ENCODE assay signal across 9 cellular contexts in genomic region chr6:44062771-44063560, GRCh38.
A peak's percentile ranks its signal among the peaks of the same experiment; 100 is the strongest.
DNase-seq lines count a peak whose midpoint lies in the region; ATAC-seq and TF ChIP-seq lines count a peak whose summit lies in the region.
"Had no signal": no experiment of that assay in that cellular context is flagged by ENCODE, and none has a peak within 500 bp of the region (broad histone marks: within the 10 kb centered on the region; RNA-seq: fewer than 3 reads in every experiment).

No MANE protein-coding gene starts in this region.

- H3K4me3 ChIP-seq in right atrium auricular region, result no peak overlapping the region
- H3K4me3 ChIP-seq in suprapubic skin, result no peak overlapping the region

- TF ChIP-seq CTCF in right atrium auricular region (IDR thresholded peaks at IDR 0.05) (peak; percentile 29 to 57), suprapubic skin (IDR thresholded peaks at IDR 0.05) (peak in 1 of 2 donors; percentile 67)

- H3K27ac Mint-ChIP-seq in activated CD4-positive, alpha-beta T cell treated with anti-CD3 and anti-CD28 coated beads, Interleukin-2, amount 10 ng/mL, durations not matched to agents 24 days and 14 days, result no peak overlapping the region
- H3K27ac Mint-ChIP-seq in activated T-helper 17 cell treated with anti-CD3 and anti-CD28 coated beads, Interleukin-2, amount 50 U/mL, for 72 hours, result peak overlapping the region; percentile 48
- H3K27ac Mint-ChIP-seq: CD4-positive, alpha-beta T cell had no signal

- intact Hi-C loops in activated CD4-positive, alpha-beta T cell treated with anti-CD3 and anti-CD28 coated beads, Interleukin-2, amount 10 ng/mL, durations not matched to agents 24 days and 14 days (cut with micrococcal nuclease), result no loop called here

- no peak for ATAC-seq in activated T-helper 17 cell treated with anti-CD3 and anti-CD28 coated beads, Interleukin-2, amount 50 U/mL, for 72 hours (replicated peaks)

- WGBS in suprapubic skin, result 81% methylated on average over 9 of the region's 20 CpGs

- H3K4me3 Mint-ChIP-seq in activated CD4-positive, alpha-beta T cell treated with anti-CD3 and anti-CD28 coated beads, Interleukin-2, amount 10 ng/mL, durations not matched to agents 24 days and 14 days, result no peak overlapping the region
- no peak overlapping the region for H3K4me3 Mint-ChIP-seq in activated T-helper 17 cell treated with anti-CD3 and anti-CD28 coated beads, Interleukin-2, amount 50 U/mL, for 72 hours
- H3K4me3 Mint-ChIP-seq: CD4-positive, alpha-beta T cell had no signal

- H3K9me3 Mint-ChIP-seq in activated CD4-positive, alpha-beta T cell treated with anti-CD3 and anti-CD28 coated beads, Interleukin-2, amount 10 ng/mL, durations not matched to agents 24 days and 14 days, result no peaks in the 10 kb centered on the region
- no peaks in the 10 kb centered on the region for H3K9me3 Mint-ChIP-seq in activated T-helper 17 cell treated with anti-CD3 and anti-CD28 coated beads, Interleukin-2, amount 50 U/mL, for 72 hours

- H3K27me3 ChIP-seq in right atrium auricular region (no peaks in the 10 kb centered on the region), suprapubic skin (no peaks in the 10 kb centered on the region)

- H3K36me3 Mint-ChIP-seq in activated CD4-positive, alpha-beta T cell treated with anti-CD3 and anti-CD28 coated beads, Interleukin-2, amount 10 ng/mL, durations not matched to agents 24 days and 14 days (ENCODE audit: low read depth), result no peaks in the 10 kb centered on the region
- H3K36me3 Mint-ChIP-seq in activated T-helper 17 cell treated with anti-CD3 and anti-CD28 coated beads, Interleukin-2, amount 50 U/mL, for 72 hours (ENCODE audit: low read depth), result no peaks in the 10 kb centered on the region

- no peaks in the 10 kb centered on the region for H3K9me3 ChIP-seq in right atrium auricular region
- no peaks in the 10 kb centered on the region for H3K9me3 ChIP-seq in suprapubic skin

- no peak for TF ChIP-seq EP300 in suprapubic skin (IDR thresholded peaks at IDR 0.05)

- DNase-seq in activated CD4-positive, alpha-beta T cell treated with anti-CD3 and anti-CD28 coated beads, Interleukin-2, amount 10 ng/mL, durations not matched to agents 24 days and 14 days, result peak; percentile 81
- no peak for DNase-seq in activated CD4-positive, alpha-beta T cell treated with anti-CD3 and anti-CD28 coated beads for 1 hour
- DNase-seq in right atrium auricular region (ENCODE audit: low spot score) (no peak), suprapubic skin (ENCODE audit: low spot score in 2 of 2) (no peak), cerebellar nuclear complex (lab: John Stamatoyannopoulos, UW) (no peak), NCI-H69 (lab: John Stamatoyannopoulos, UW) (no peak), amniotic stem cell (lab: John Stamatoyannopoulos, UW) (no peak)
- DNase-seq: CD4-positive, alpha-beta T cell had no signal

- H3K27ac ChIP-seq in right atrium auricular region (peak overlapping the region; percentile 87 to 88), suprapubic skin (peak overlapping the region; percentile 50)

- no peaks in the 10 kb centered on the region for H3K36me3 ChIP-seq in right atrium auricular region
- no peaks in the 10 kb centered on the region for H3K36me3 ChIP-seq in suprapubic skin

- no peaks in the 10 kb centered on the region for H3K27me3 Mint-ChIP-seq in activated CD4-positive, alpha-beta T cell treated with anti-CD3 and anti-CD28 coated beads, Interleukin-2, amount 10 ng/mL, durations not matched to agents 24 days and 14 days
- peaks cover 3% of the 10 kb centered on the region for H3K27me3 Mint-ChIP-seq in activated T-helper 17 cell treated with anti-CD3 and anti-CD28 coated beads, Interleukin-2, amount 50 U/mL, for 72 hours
- H3K27me3 Mint-ChIP-seq: CD4-positive, alpha-beta T cell had no signal

- H3K4me1 Mint-ChIP-seq in activated CD4-positive, alpha-beta T cell treated with anti-CD3 and anti-CD28 coated beads, Interleukin-2, amount 10 ng/mL, durations not matched to agents 24 days and 14 days, result peaks cover 22% of the 10 kb centered on the region
- peaks cover 10% of the 10 kb centered on the region for H3K4me1 Mint-ChIP-seq in activated T-helper 17 cell treated with anti-CD3 and anti-CD28 coated beads, Interleukin-2, amount 50 U/mL, for 72 hours

- peaks cover 0 to 78% of the 10 kb centered on the region in 2 donors for H3K4me1 ChIP-seq in right atrium auricular region
- peaks cover 72% of the 10 kb centered on the region for H3K4me1 ChIP-seq in suprapubic skin

- no peak for TF ChIP-seq POLR2A in suprapubic skin (IDR thresholded peaks at IDR 0.05)
